Comparison of ENCODE assay signal across 23 cellular contexts in genomic region chr17:29061036-29061435, GRCh38. TPM values are rescaled to one million over a fixed set of nuclear protein-coding genes. Genes with fewer than 3 reads are reported as not detected.
DNase-seq lines count a peak whose midpoint lies in the region; ATAC-seq, FAIRE-seq and TF ChIP-seq lines count a peak whose summit lies in the region.
"Had no signal": no experiment of that assay in that cellular context is flagged by ENCODE, and none has a peak within 500 bp of the region (broad histone marks: within the 10 kb centered on the region; RNA-seq: fewer than 3 reads in every experiment).

No MANE protein-coding gene starts in this region.

- H3K79me2 ChIP-seq in HepG2 (ENCODE audit: insufficient read depth, low read length) = no peaks in the 10 kb centered on the region

- no peaks in the 10 kb centered on the region for H3K9me3 ChIP-seq in HepG2 (ENCODE audit: low read length)
- no peaks in the 10 kb centered on the region for H3K9me3 ChIP-seq in SJCRH30 (replicated peaks)
- H3K9me3 ChIP-seq in suprapubic skin = no peaks in the 10 kb centered on the region
- H3K9me3 ChIP-seq: colonic mucosa, gastroesophageal sphincter, thyroid gland had no signal

- H3K4me1 ChIP-seq in HepG2 (ENCODE audit: insufficient read depth, low read length) = no peaks in the 10 kb centered on the region
- H3K4me1 ChIP-seq in SJCRH30 = peaks cover 40% of the 10 kb centered on the region
- H3K4me1 ChIP-seq in suprapubic skin = peaks cover 7% of the 10 kb centered on the region
- H3K4me1 ChIP-seq: colonic mucosa, gastroesophageal sphincter, thyroid gland had no signal

- BruUV-seq in HepG2 (replicated peaks; lab: Mats Ljungman, UMichigan) = no TSS peak

- CTCF ChIA-PET in HepG2 (lab: Yijun Ruan, JAX; ENCODE audit: low intra/inter-chr PET ratio, low total read pairs) = no interaction called here

- no peak for TF ChIP-seq RAD21 in HepG2 (CRISPR knock-in tag; IDR thresholded peaks at IDR 0.05)

- H3K27ac ChIP-seq in HepG2 (ENCODE audit: extremely low read length, insufficient read depth, low read length) (no peak overlapping the region), SJCRH30 (no peak overlapping the region), suprapubic skin (no peak overlapping the region)
- H3K27ac ChIP-seq: 22Rv1, colonic mucosa, epithelial cell of prostate, gastroesophageal sphincter, HL-60, thyroid gland had no signal

- in situ Hi-C loops in HepG2 (cut with HindIII; ENCODE audit: extremely low pct_ligation_motif_present, low pct_unique_long_range_greater_than_20kb) = no loop called here

- FAIRE-seq in HepG2 (lab: Jason Lieb, UNC) = no peak

- no peaks in the 10 kb centered on the region for H4K20me1 ChIP-seq in HepG2 (ENCODE audit: insufficient read depth, low read length)

- WGBS in HepG2 (ENCODE audit: low lambda C conversion rate) = 51% methylated on average over 8 of the region's 8 CpGs
- 66% methylated on average over 8 of the region's 8 CpGs for WGBS in suprapubic skin

- DNase-seq in Right ventricle myocardium inferior (ENCODE audit: missing footprints) = peak; percentile 2
- DNase-seq in cardiac septum (ENCODE audit: low spot score) = no peak
- peak; percentile 74 for DNase-seq in cerebellum (ENCODE audit: low spot score)
- no peak for DNase-seq in HepG2 (ENCODE audit: low spot score)
- no peak for DNase-seq in SJCRH30
- DNase-seq in suprapubic skin (ENCODE audit: low spot score in 2 of 2) = no peak
- DNase-seq: activated effector memory CD4-positive, alpha-beta T cell treated with Interleukin-2 at 50 U/mL for 16 hours; CD4-positive, alpha-beta T cell; colonic mucosa; KG1; mesenchymal stem cell; NCI-H1048; stimulated activated CD4-positive, alpha-beta T cell treated with anti-CD3 and anti-CD28 coated beads, Interleukin-4, amount 100 ng/mL, for 4 hours; T-helper 1 cell; thyroid gland had no signal

- no peak overlapping the region for H3K4me3 ChIP-seq in HepG2 (replicated peaks in 1 of 3; ENCODE audit: insufficient read depth in 1 of 3, low read depth in 2 of 3, low read length in 3 of 3)
- no peak overlapping the region for H3K4me3 ChIP-seq in SJCRH30
- no peak overlapping the region for H3K4me3 ChIP-seq in suprapubic skin
- H3K4me3 ChIP-seq: colonic mucosa, gastroesophageal sphincter, thyroid gland had no signal

- H3K27me3 ChIP-seq in HepG2 (ENCODE audit: control insufficient read depth in 1 of 2, insufficient read depth in 2 of 2, low read length in 2 of 2) (no peaks in the 10 kb centered on the region), SJCRH30 (no peaks in the 10 kb centered on the region), suprapubic skin (no peaks in the 10 kb centered on the region)
- H3K27me3 ChIP-seq: colonic mucosa, thyroid gland had no signal

- ATAC-seq in Right ventricle myocardium inferior (peak; percentile 49), HepG2 (peak; percentile 11; the same call in 2 of the 3 replicates), HG03196 (IDR thresholded peaks at IDR 0.05; ENCODE audit: unreplicated experiment) (no peak), GM21390 (IDR thresholded peaks at IDR 0.05; ENCODE audit: unreplicated experiment) (no peak)
- ATAC-seq: gastroesophageal sphincter had no signal

- no peak overlapping the region for H2AFZ ChIP-seq in HepG2 (ENCODE audit: low read length)

- no peak overlapping the region for H3K9ac ChIP-seq in HepG2 (ENCODE audit: insufficient read depth, low read depth, low read length)

- POLR2A ChIA-PET in HepG2 (lab: Yijun Ruan, JAX) = no interaction called here

- H3K4me2 ChIP-seq in HepG2 (ENCODE audit: low read depth, low read length) = no peak overlapping the region

- TF ChIP-seq CTCF in HepG2 (CRISPR knock-in tag; IDR thresholded peaks at IDR 0.05) = no peak
- TF ChIP-seq CTCF in suprapubic skin (IDR thresholded peaks at IDR 0.05) = no peak

- TF ChIP-seq EP300 in HepG2 (IDR thresholded peaks at IDR 0.05; ENCODE audit: low read depth in 2 of 2, low read length in 2 of 2) (no peak), HepG2 (CRISPR knock-in tag; IDR thresholded peaks at IDR 0.05; ENCODE audit: borderline replicate concordance) (no peak), suprapubic skin (IDR thresholded peaks at IDR 0.05) (no peak)

- H3K36me3 ChIP-seq in HepG2 (replicated peaks in 1 of 2; ENCODE audit: control insufficient read depth in 1 of 2, insufficient read depth in 2 of 2, low read length in 2 of 2) (peaks cover 2 to 5% of the 10 kb centered on the region in 2 experiments; a peak in 4 of 5 replicates), SJCRH30 (no peaks in the 10 kb centered on the region), suprapubic skin (no peaks in the 10 kb centered on the region)
- H3K36me3 ChIP-seq: colonic mucosa, gastroesophageal sphincter, thyroid gland had no signal

- no peak for TF ChIP-seq POLR2A in HepG2 (IDR thresholded peaks at IDR 0.05; ENCODE audit: insufficient read depth in 1 of 2, low read depth in 2 of 2, low read length in 2 of 2)
- no peak for TF ChIP-seq POLR2A in suprapubic skin (IDR thresholded peaks at IDR 0.05)

- intact Hi-C loops in Right ventricle myocardium inferior (cut with DNase I) = no loop called here
- intact Hi-C loops in cardiac septum (cut with DNase I) = no loop called here
- intact Hi-C loops in HepG2 (cut with micrococcal nuclease; ENCODE audit: unreplicated experiment) = no loop called here

TF ChIP-seq in HepG2, 621 proteins besides CTCF, POLR2A, EP300 and RAD21 (continues in another document):
- no peak for TF ChIP-seq SMAD3 (CRISPR knock-in tag; IDR thresholded peaks at IDR 0.05)
- TF ChIP-seq SETDB1 (CRISPR knock-in tag; IDR thresholded peaks at IDR 0.05; ENCODE audit: borderline replicate concordance) = no peak

RNA-seq across cellular contexts. Expression of gene PIPOX, which starts 18.1 kb away (rescaled TPM):
- 1.1 TPM for total RNA-seq in Right ventricle myocardium inferior
- total RNA-seq in cardiac septum = 0.57 TPM
- 6.4 TPM for total RNA-seq in cerebellum
- 87.3 and 118 TPM in 2 replicates for total RNA-seq in HepG2 (2016; rRNA removed; fragmentation: Illumina TruSeq; extraction: Trizol)
- 26.7 and 31.6 TPM in 2 replicates for total RNA-seq in HepG2 (2016; cell fraction: cytosol; rRNA removed; fragmentation: Illumina TruSeq; extraction: Trizol; ENCODE audit: low read depth)
- total RNA-seq in HepG2 (2016; cell fraction: insoluble cytoplasmic fraction; rRNA removed; fragmentation: Illumina TruSeq; extraction: Trizol) = 88.1 and 122 TPM in 2 replicates
- 58.6 and 66.6 TPM in 2 replicates for total RNA-seq in HepG2 (2016; cell fraction: membrane; rRNA removed; fragmentation: Illumina TruSeq; extraction: Trizol)
- total RNA-seq in HepG2 (2016; cell fraction: nucleus; rRNA removed; fragmentation: Illumina TruSeq; extraction: Trizol) = 44.6 and 56.3 TPM in 2 replicates
- 154 and 170 TPM in 2 replicates for polyA plus RNA-seq in HepG2 (2011; rRNA removed)
- 162 and 171 TPM in 2 replicates for polyA plus RNA-seq in HepG2 (2011; cell fraction: cytosol; rRNA removed)
- polyA plus RNA-seq in HepG2 (2011; cell fraction: nucleus; rRNA removed) = 53.1 and 70.6 TPM in 2 replicates
- 126 and 138 TPM in 2 replicates for polyA plus RNA-seq in HepG2 (2012)
- 27.0 and 31.1 TPM in 2 replicates for polyA plus RNA-seq in HepG2 (2016; cell fraction: cytosol; fragmentation: Illumina TruSeq; extraction: Trizol; ENCODE audit: low read depth)
- 141 and 149 TPM in 2 replicates for polyA plus RNA-seq in HepG2 (2016; cell fraction: insoluble cytoplasmic fraction; fragmentation: Illumina TruSeq; extraction: Trizol; ENCODE audit: low read depth)
- polyA plus RNA-seq in HepG2 (2016; cell fraction: membrane; fragmentation: Illumina TruSeq; extraction: Trizol; ENCODE audit: low read depth) = 56.2 and 67.0 TPM in 2 replicates
- 75.2 and 77.3 TPM in 2 replicates for polyA plus RNA-seq in HepG2 (2016; cell fraction: nucleus; fragmentation: Illumina TruSeq; extraction: Trizol; ENCODE audit: insufficient read depth, low read depth)
- polyA minus RNA-seq in HepG2 (2011; rRNA and poly(A)+ RNA removed; ENCODE audit: low replicate concordance) = 19.4 and 304 TPM in 2 replicates
- 55.4 and 68.2 TPM in 2 replicates for polyA minus RNA-seq in HepG2 (2011; cell fraction: cytosol; rRNA and poly(A)+ RNA removed)
- 58.6 and 76.2 TPM in 2 replicates for polyA minus RNA-seq in HepG2 (2011; cell fraction: nucleus; rRNA and poly(A)+ RNA removed)
- total RNA-seq in SJCRH30 (2014; rRNA removed; shearing (Covaris generic)) = 91.7 and 96.8 TPM in 2 replicates
- 1 to 10 TPM; 1.3 to 3.7 (median 3.0) TPM for total RNA-seq in suprapubic skin

RNA-seq across cellular contexts. Expression of gene SEZ6, which starts 55.2 kb away (rescaled TPM):
- not detected for total RNA-seq in Right ventricle myocardium inferior
- not detected for total RNA-seq in cardiac septum
- 34.9 TPM for total RNA-seq in cerebellum
- total RNA-seq in HepG2 (2016; rRNA removed; fragmentation: Illumina TruSeq; extraction: Trizol) = not detected in 2 replicates
- total RNA-seq in HepG2 (2016; cell fraction: cytosol; rRNA removed; fragmentation: Illumina TruSeq; extraction: Trizol; ENCODE audit: low read depth) = not detected in 2 replicates
- not detected in 2 replicates for total RNA-seq in HepG2 (2016; cell fraction: insoluble cytoplasmic fraction; rRNA removed; fragmentation: Illumina TruSeq; extraction: Trizol)
- total RNA-seq in HepG2 (2016; cell fraction: membrane; rRNA removed; fragmentation: Illumina TruSeq; extraction: Trizol) = not detected in 2 replicates
- total RNA-seq in HepG2 (2016; cell fraction: nucleus; rRNA removed; fragmentation: Illumina TruSeq; extraction: Trizol) = not detected in 2 replicates
- polyA plus RNA-seq in HepG2 (2011; rRNA removed) = 0.01 TPM in 1 of 2 replicates, not detected in the other
- polyA plus RNA-seq in HepG2 (2011; cell fraction: cytosol; rRNA removed) = 0.03 TPM in 1 of 2 replicates, not detected in the other
- polyA plus RNA-seq in HepG2 (2011; cell fraction: nucleus; rRNA removed) = 0.26 and 0.52 TPM in 2 replicates
- polyA plus RNA-seq in HepG2 (2012) = 0.38 TPM in 1 of 2 replicates, not detected in the other
- not detected in 2 replicates for polyA plus RNA-seq in HepG2 (2016; cell fraction: cytosol; fragmentation: Illumina TruSeq; extraction: Trizol; ENCODE audit: low read depth)
- not detected in 2 replicates for polyA plus RNA-seq in HepG2 (2016; cell fraction: insoluble cytoplasmic fraction; fragmentation: Illumina TruSeq; extraction: Trizol; ENCODE audit: low read depth)
- not detected in 2 replicates for polyA plus RNA-seq in HepG2 (2016; cell fraction: membrane; fragmentation: Illumina TruSeq; extraction: Trizol; ENCODE audit: low read depth)
- polyA plus RNA-seq in HepG2 (2016; cell fraction: nucleus; fragmentation: Illumina TruSeq; extraction: Trizol; ENCODE audit: insufficient read depth, low read depth) = not detected in 2 replicates
- polyA minus RNA-seq in HepG2 (2011; rRNA and poly(A)+ RNA removed; ENCODE audit: low replicate concordance) = not detected in 2 replicates
- polyA minus RNA-seq in HepG2 (2011; cell fraction: cytosol; rRNA and poly(A)+ RNA removed) = not detected in 2 replicates
- polyA minus RNA-seq in HepG2 (2011; cell fraction: nucleus; rRNA and poly(A)+ RNA removed) = not detected in 2 replicates
- total RNA-seq in SJCRH30 (2014; rRNA removed; shearing (Covaris generic)) = 16.1 and 20.5 TPM in 2 replicates
- not detected for total RNA-seq in suprapubic skin
- total RNA-seq: omental fat pad, skeletal muscle tissue, thyroid gland had no signal

Comparison
In these comparisons a context has a peak if more than half of its experiments do, and no peak if none do; other contexts are left out.
1. DNase-seq: peak in Right ventricle myocardium inferior (single experiment) and cerebellum (single experiment); none in cardiac septum (single experiment), HepG2 (single experiment), SJCRH30 (0 of 2) and suprapubic skin (0 of 2).
2. ATAC-seq: peak in Right ventricle myocardium inferior (single experiment) and HepG2 (single experiment); none in HG03196 (single experiment) and GM21390 (single experiment).
3. RNA of gene SEZ6, which starts 55.2 kb away (total RNA-seq): 34.9 TPM in cerebellum (single experiment) and 16.1 to 20.5 TPM in SJCRH30; not detected in cardiac septum (single experiment), not detected in Right ventricle myocardium inferior (single experiment), not detected in HepG2 and not detected in suprapubic skin; every median in the first group is over 10 times any median in the second.